In genomic region chr16:3549906-3550305, GRCh38 we compare ENCODE assay signal across 14 cellular contexts. TPM values are rescaled to one million over a fixed set of nuclear protein-coding genes. Genes with fewer than 3 reads are reported as not detected.
DNase-seq lines count a peak whose midpoint lies in the region; ATAC-seq, FAIRE-seq and TF ChIP-seq lines count a peak whose summit lies in the region.
"Had no signal": no experiment of that assay in that cellular context is flagged by ENCODE, and none has a peak within 500 bp of the region (broad histone marks: within the 10 kb centered on the region; RNA-seq: fewer than 3 reads in every experiment).

No MANE protein-coding gene starts in this region.

- H3K4me1 ChIP-seq in CD4-positive, CD25-positive, alpha-beta regulatory T cell (ENCODE audit: control insufficient read depth, insufficient read depth, low read length, poor library complexity, severe bottlenecking): no peaks in the 10 kb centered on the region
- H3K4me1 ChIP-seq in H1 (replicated peaks in 1 of 4; ENCODE audit: control insufficient read depth in 3 of 4, insufficient read depth in 4 of 4, low read length in 3 of 4): peaks cover 9 to 23% (median 13%) of the 10 kb centered on the region in 4 experiments

- no peaks in the 10 kb centered on the region for H3K79me1 ChIP-seq in H1 (ENCODE audit: low read depth, low read length)

- H3K18ac ChIP-seq in H1 (ENCODE audit: extremely low read depth, low read length): peak overlapping the region; percentile 32; the same call in 1 of the 2 replicates

- no peak overlapping the region for H4K5ac ChIP-seq in H1 (ENCODE audit: insufficient read length, low read depth, low read length)

- no peaks in the 10 kb centered on the region for H3K9me3 ChIP-seq in CD4-positive, CD25-positive, alpha-beta regulatory T cell (ENCODE audit: control insufficient read depth in 2 of 2, low read length in 2 of 2)
- no peaks in the 10 kb centered on the region; a peak in 1 of 4 replicates for H3K9me3 ChIP-seq in H1 (ENCODE audit: insufficient read depth in 2 of 2, low read depth in 1 of 2, low read length in 1 of 2)

- no peak overlapping the region for H3K23ac ChIP-seq in H1 (ENCODE audit: insufficient read length)

- TF ChIP-seq EP300 in H1 (IDR thresholded peaks at IDR 0.05; ENCODE audit: borderline replicate concordance in 1 of 2, low read depth in 2 of 2, low read length in 2 of 2): no peak

- no peak overlapping the region for H3K4me3 ChIP-seq in CD4-positive, CD25-positive, alpha-beta regulatory T cell (ENCODE audit: low read depth, low read length)
- H3K4me3 ChIP-seq in H1 (ENCODE audit: extremely low read depth in 1 of 4, insufficient read depth in 2 of 4, low read depth in 3 of 4, low read length in 4 of 4): no peak overlapping the region

- no peak overlapping the region for H3K4me3 Mint-ChIP-seq in CD4-positive, CD25-positive, alpha-beta regulatory T cell
- H3K4me3 Mint-ChIP-seq in stimulated activated memory B cell treated with anti-CD40 and anti-IgM and Interleukin-4, amounts not matched to agents 10 μg/mL and 1 μg/mL and 100 μg/mL, for 72 hours: no peak overlapping the region
- H3K4me3 Mint-ChIP-seq: CD14-positive monocyte had no signal

- no peak overlapping the region for H3K27ac ChIP-seq in CD4-positive, CD25-positive, alpha-beta regulatory T cell (ENCODE audit: insufficient read depth, low read length, poor library complexity, severe bottlenecking)
- H3K27ac ChIP-seq in H1 (ENCODE audit: low read depth, low read length): no peak overlapping the region

- peaks cover 88% of the 10 kb centered on the region for H3K36me3 ChIP-seq in CD4-positive, CD25-positive, alpha-beta regulatory T cell (ENCODE audit: control insufficient read depth, insufficient read depth, low read length)
- no peaks in the 10 kb centered on the region for H3K36me3 ChIP-seq in H1 (ENCODE audit: control insufficient read depth in 2 of 4, insufficient read depth in 4 of 4, low read length in 3 of 4)

- H2BK12ac ChIP-seq in H1 (ENCODE audit: low read depth, low read length): 0 out of 2 replicates have a peak overlapping the region, but pooled peaks have one; percentile 50

- H4K20me1 ChIP-seq in H1 (replicated peaks in 1 of 2; ENCODE audit: control insufficient read depth in 1 of 2, insufficient read depth in 2 of 2, low read length in 2 of 2): peaks cover 0 to 9% of the 10 kb centered on the region in 2 experiments

- 100% methylated on average over 2 of the region's 2 CpGs; no CpG with 5 or more reads in 1 of the 2 experiments for WGBS in H1 (ENCODE audit: extremely low coverage in 1 of 2, insufficient coverage in 1 of 2, insufficient read length in 1 of 2, insufficient replicate concordance in 2 of 2, low coverage in 1 of 2, low lambda C conversion rate in 2 of 2, missing lambda C conversion rate in 1 of 2), 2 experiments

- no peak overlapping the region; the same call in 1 of the 2 replicates for H2BK15ac ChIP-seq in H1 (ENCODE audit: low read length)

- peak; percentile 7 for DNase-seq in AG20443 (ENCODE audit: low spot score)
- DNase-seq in CD4-positive, CD25-positive, alpha-beta regulatory T cell: no peak
- no peak for DNase-seq in H1 (ENCODE audit: low read depth in 1 of 2, low spot score in 2 of 2)
- DNase-seq in globus pallidus (ENCODE audit: low spot score): no peak
- DNase-seq in NCI-H524 treated with DMSO at 0.1 percent for 48 hours (lab: John Stamatoyannopoulos, UW): no peak
- no peak for DNase-seq in RKO (ENCODE audit: low spot score)
- DNase-seq: DMS53, GF-D8, GOT3 had no signal

- no peak overlapping the region for H3K4me2 ChIP-seq in H1 (ENCODE audit: insufficient read depth in 1 of 2, low read depth in 2 of 2, low read length in 2 of 2)

- H3K4me1 Mint-ChIP-seq in CD4-positive, CD25-positive, alpha-beta regulatory T cell: peaks cover 0 to 11% (median under 1%) of the 10 kb centered on the region in 4 donors
- peaks cover 41% of the 10 kb centered on the region for H3K4me1 Mint-ChIP-seq in stimulated activated memory B cell treated with anti-CD40 and anti-IgM and Interleukin-4, amounts not matched to agents 10 μg/mL and 1 μg/mL and 100 μg/mL, for 72 hours

- no peak overlapping the region for H3K4ac ChIP-seq in H1 (replicated peaks; ENCODE audit: insufficient read length, low read depth, low read length)

- H3K36me3 Mint-ChIP-seq in CD4-positive, CD25-positive, alpha-beta regulatory T cell: peaks cover 50% of the 10 kb centered on the region
- H3K36me3 Mint-ChIP-seq in stimulated activated memory B cell treated with anti-CD40 and anti-IgM and Interleukin-4, amounts not matched to agents 10 μg/mL and 1 μg/mL and 100 μg/mL, for 72 hours: peaks cover 65% of the 10 kb centered on the region

- no peak overlapping the region for H3K56ac ChIP-seq in H1 (replicated peaks; ENCODE audit: insufficient read length, low read depth, low read length)

- H2BK20ac ChIP-seq in H1 (ENCODE audit: low read length): no peak overlapping the region

- H2BK5ac ChIP-seq in H1 (ENCODE audit: low read depth, low read length): no peak overlapping the region

- no peak overlapping the region for H3K9ac ChIP-seq in H1 (replicated peaks in 1 of 4; ENCODE audit: extremely low read depth in 1 of 4, low read depth in 3 of 4, low read length in 3 of 4)

- POLR2A ChIA-PET in H1 (lab: Charles Lee; ENCODE audit: partially characterized antibody): no interaction called here

- peaks cover 0 to 1% (median 0%) of the 10 kb centered on the region in 7 donors for H3K9me3 Mint-ChIP-seq in CD4-positive, CD25-positive, alpha-beta regulatory T cell
- peaks cover 13% of the 10 kb centered on the region for H3K9me3 Mint-ChIP-seq in stimulated activated memory B cell treated with anti-CD40 and anti-IgM and Interleukin-4, amounts not matched to agents 10 μg/mL and 1 μg/mL and 100 μg/mL, for 72 hours

- peak overlapping the region; percentile 20; the same call in 1 of the 2 replicates for H4K8ac ChIP-seq in H1 (ENCODE audit: extremely low read depth, insufficient read depth, low read length)

- CTCF ChIA-PET in H1 (lab: Charles Lee; ENCODE audit: partially characterized antibody): interaction anchor here (0.8 to 1.1 kb wide), 2 partner anchors 23 to 141 kb away, joined by 3 read pairs; no protein-coding TSS in a partner anchor

- TF ChIP-seq POLR2A in H1 (IDR thresholded peaks at IDR 0.05; ENCODE audit: control extremely low read depth in 1 of 2, low read depth in 2 of 2, low read length in 2 of 2): no peak

- TF ChIP-seq CTCF in H1 (IDR thresholded peaks at IDR 0.05; ENCODE audit: control extremely low read depth in 1 of 3, insufficient read depth in 1 of 3, low read depth in 1 of 3, low read length in 3 of 3): no peak

- peak overlapping the region; percentile 59 for H4K91ac ChIP-seq in H1 (replicated peaks; ENCODE audit: insufficient read length, low read length)

- H3K14ac ChIP-seq in H1 (ENCODE audit: insufficient read length): no peak overlapping the region

- TF ChIP-seq RAD21 in H1 (IDR thresholded peaks at IDR 0.05 in 1 of 2, conservative IDR thresholded peaks at IDR 0.05 in 1 of 2; ENCODE audit: low read depth in 2 of 2, low read length in 2 of 2): no peak

- H3K27me3 Mint-ChIP-seq in CD4-positive, CD25-positive, alpha-beta regulatory T cell: no peaks in the 10 kb centered on the region
- H3K27me3 Mint-ChIP-seq in stimulated activated memory B cell treated with anti-CD40 and anti-IgM and Interleukin-4, amounts not matched to agents 10 μg/mL and 1 μg/mL and 100 μg/mL, for 72 hours: no peaks in the 10 kb centered on the region

- no peak overlapping the region for H2AFZ ChIP-seq in H1 (ENCODE audit: low read length)

- 0 out of 2 replicates have a peak overlapping the region, but pooled peaks have one; percentile 53 for H2AK5ac ChIP-seq in H1 (ENCODE audit: low read depth, low read length)

- H3K23me2 ChIP-seq in H1 (ENCODE audit: low read depth, low read length): peaks cover 13% of the 10 kb centered on the region; the same call in 1 of the 2 replicates

- ATAC-seq in CD4-positive, CD25-positive, alpha-beta regulatory T cell (ENCODE audit: low read depth in 2 of 2): no peak
- ATAC-seq in stimulated activated memory B cell treated with anti-CD40 and anti-IgM and Interleukin-4, amounts not matched to agents 10 μg/mL and 1 μg/mL and 100 μg/mL, for 72 hours: no peak

- H3K79me2 ChIP-seq in H1 (ENCODE audit: control insufficient read depth in 1 of 2, insufficient read depth in 2 of 2, low read length in 2 of 2): no peaks in the 10 kb centered on the region

- peak overlapping the region in 2 of 3 donors; percentile 46 to 69 for H3K27ac Mint-ChIP-seq in CD4-positive, CD25-positive, alpha-beta regulatory T cell
- H3K27ac Mint-ChIP-seq in stimulated activated memory B cell treated with anti-CD40 and anti-IgM and Interleukin-4, amounts not matched to agents 10 μg/mL and 1 μg/mL and 100 μg/mL, for 72 hours: peak overlapping the region; percentile 71

- FAIRE-seq in H1 (lab: Jason Lieb, UNC): no peak
- FAIRE-seq: A204.1, GM19239 had no signal

- H3K27me3 ChIP-seq in CD4-positive, CD25-positive, alpha-beta regulatory T cell (ENCODE audit: control insufficient read depth, insufficient read depth, low read length): no peaks in the 10 kb centered on the region
- peaks cover 0 to 5% (median 0%) of the 10 kb centered on the region in 4 experiments; a peak in 2 of 7 replicates for H3K27me3 ChIP-seq in H1 (replicated peaks in 1 of 4; ENCODE audit: control insufficient read depth in 3 of 4, extremely low read depth in 1 of 4, insufficient read depth in 3 of 4, low read length in 3 of 4)

- no peak overlapping the region for H2BK120ac ChIP-seq in H1 (replicated peaks; ENCODE audit: low read depth, low read length)

RNA-seq across cellular contexts. Expression of gene NLRC3, which starts 27.3 kb away (rescaled TPM):
- 97.0 TPM for total RNA-seq in CD4-positive, CD25-positive, alpha-beta regulatory T cell
- 10 to 100 TPM; 23.2 to 28.3 (median 26.8) TPM for polyA plus RNA-seq in CD4-positive, CD25-positive, alpha-beta regulatory T cell
- 0.20 and 0.21 TPM in 2 replicates for total RNA-seq in H1 (2021; fragmentation: NEBNext Ultra II Directional; extraction: Animal tissue kit (Norgen Biotek cat#: 25700))
- 0.18 and 0.25 TPM in 2 replicates for polyA plus RNA-seq in H1 (2011; rRNA removed)
- polyA plus RNA-seq in H1 (2011; cell fraction: cytosol; rRNA removed): 0.26 TPM
- polyA plus RNA-seq in H1 (2011; cell fraction: nucleus; rRNA removed): 0.76 TPM
- 0.31 to 0.40 TPM (median 0.34 TPM) in 4 replicates for polyA plus RNA-seq in H1 (2012, experiment 1 of 2)
- polyA plus RNA-seq in H1 (2012, experiment 2 of 2): 0.08 TPM
- 0.06 TPM for polyA plus RNA-seq in H1 (2013, experiment 1 of 2)
- polyA plus RNA-seq in H1 (2013, experiment 2 of 2): 0.04 TPM
- 0.20 and 0.25 TPM in 2 replicates for polyA minus RNA-seq in H1 (2011; rRNA and poly(A)+ RNA removed)
- polyA minus RNA-seq in H1 (2011; cell fraction: cytosol; rRNA and poly(A)+ RNA removed): 0.29 TPM
- 0.30 TPM for polyA minus RNA-seq in H1 (2011; cell fraction: nucleus; rRNA and poly(A)+ RNA removed)
- polyA plus RNA-seq: BJ had no signal

RNA-seq across cellular contexts. Expression of gene CLUAP1, which starts 49.1 kb away (rescaled TPM):
- total RNA-seq in CD4-positive, CD25-positive, alpha-beta regulatory T cell: 11.3 TPM
- polyA plus RNA-seq in CD4-positive, CD25-positive, alpha-beta regulatory T cell: 10 to 100 TPM; 20.6 to 35.1 (median 21.3) TPM
- total RNA-seq in H1 (2021; fragmentation: NEBNext Ultra II Directional; extraction: Animal tissue kit (Norgen Biotek cat#: 25700)): 11.5 and 15.1 TPM in 2 replicates
- 4.0 and 4.8 TPM in 2 replicates for polyA plus RNA-seq in H1 (2011; rRNA removed)
- polyA plus RNA-seq in H1 (2011; cell fraction: cytosol; rRNA removed): 8.8 TPM
- polyA plus RNA-seq in H1 (2011; cell fraction: nucleus; rRNA removed): 4.2 TPM
- polyA plus RNA-seq in H1 (2012, experiment 1 of 2): 8.5 to 13.0 TPM (median 11.9 TPM) in 4 replicates
- polyA plus RNA-seq in H1 (2012, experiment 2 of 2): 2.7 TPM
- polyA plus RNA-seq in H1 (2013, experiment 1 of 2): 6.9 TPM
- 6.8 TPM for polyA plus RNA-seq in H1 (2013, experiment 2 of 2)
- polyA minus RNA-seq in H1 (2011; rRNA and poly(A)+ RNA removed): 9.0 and 13.4 TPM in 2 replicates
- polyA minus RNA-seq in H1 (2011; cell fraction: cytosol; rRNA and poly(A)+ RNA removed): 12.3 TPM
- 10.6 TPM for polyA minus RNA-seq in H1 (2011; cell fraction: nucleus; rRNA and poly(A)+ RNA removed)

RNA-seq across cellular contexts. Expression of gene C16orf90, which starts 54.6 kb away (rescaled TPM):
- not detected for total RNA-seq in CD4-positive, CD25-positive, alpha-beta regulatory T cell
- not detected for polyA plus RNA-seq in CD4-positive, CD25-positive, alpha-beta regulatory T cell
- total RNA-seq in H1 (2021; fragmentation: NEBNext Ultra II Directional; extraction: Animal tissue kit (Norgen Biotek cat#: 25700)): not detected in 2 replicates
- polyA plus RNA-seq in H1 (2011; rRNA removed): not detected in 2 replicates
- polyA plus RNA-seq in H1 (2011; cell fraction: cytosol; rRNA removed): not detected
- polyA plus RNA-seq in H1 (2011; cell fraction: nucleus; rRNA removed): not detected
- not detected in 4 replicates for polyA plus RNA-seq in H1 (2012, experiment 1 of 2)
- not detected for polyA plus RNA-seq in H1 (2012, experiment 2 of 2)
- polyA plus RNA-seq in H1 (2013, experiment 1 of 2): not detected
- polyA plus RNA-seq in H1 (2013, experiment 2 of 2): not detected
- not detected in 2 replicates for polyA minus RNA-seq in H1 (2011; rRNA and poly(A)+ RNA removed)
- not detected for polyA minus RNA-seq in H1 (2011; cell fraction: cytosol; rRNA and poly(A)+ RNA removed)
- not detected for polyA minus RNA-seq in H1 (2011; cell fraction: nucleus; rRNA and poly(A)+ RNA removed)
- polyA plus RNA-seq: BJ, CD14-positive monocyte had no signal

Comparison
In these comparisons a context has a peak if more than half of its experiments do, and no peak if none do; other contexts are left out.
1. RNA of gene NLRC3, which starts 27.3 kb away (total RNA-seq): 97.0 TPM in CD4-positive, CD25-positive, alpha-beta regulatory T cell (single experiment); 0.20 to 0.21 TPM in H1; every median in the first group is over 10 times any median in the second.